ENCODE assay signal across 2 cellular contexts in genomic region chr12:89347325-89347829, GRCh38.
TF ChIP-seq lines count a peak whose summit lies in the region.

No MANE protein-coding gene starts in this region.

TF ChIP-seq in HepG2, 621 proteins besides CTCF, POLR2A, EP300 and RAD21 (continues in another document):
- peak; percentile 7; the same call in 1 of the 2 replicates for TF ChIP-seq KAT8 (CRISPR knock-in tag; IDR thresholded peaks at IDR 0.05)
- peak; percentile 14 for TF ChIP-seq POLR2G (IDR thresholded peaks at IDR 0.05; ENCODE audit: low read depth, low read length)
- 0 out of 2 replicates have a peak, but pooled peaks have one; percentile 32 for TF ChIP-seq MXD4 (CRISPR knock-in tag; IDR thresholded peaks at IDR 0.05)
- TF ChIP-seq ZHX2 (IDR thresholded peaks at IDR 0.05; ENCODE audit: low read depth) = no peak
- TF ChIP-seq ZHX2 (CRISPR knock-in tag; IDR thresholded peaks at IDR 0.05; ENCODE audit: borderline replicate concordance) = 0 out of 2 replicates have a peak, but pooled peaks have one; percentile 29
- peak; percentile 91 for TF ChIP-seq RBFOX2 (IDR thresholded peaks at IDR 0.05; ENCODE audit: low read depth, low read length)
- TF ChIP-seq RBM22 (optimal IDR thresholded peaks at IDR 0.05; ENCODE audit: low read length) = peak; percentile 83
- no peak for TF ChIP-seq GLI4 (CRISPR knock-in tag; IDR thresholded peaks at IDR 0.05; ENCODE audit: borderline replicate concordance)
- TF ChIP-seq POLR2AphosphoS2 (IDR thresholded peaks at IDR 0.05; ENCODE audit: low read depth, low read length) = 0 out of 2 replicates have a peak, but pooled peaks have one; percentile 56
- peak; percentile 44 for TF ChIP-seq TEAD3 (CRISPR knock-in tag; optimal IDR thresholded peaks at IDR 0.05; ENCODE audit: borderline replicate concordance)
- TF ChIP-seq KAT7 (CRISPR knock-in tag; IDR thresholded peaks at IDR 0.05; ENCODE audit: borderline replicate concordance) = 0 out of 2 replicates have a peak, but pooled peaks have one; percentile 38
- peak; percentile 75 for TF ChIP-seq POLR2AphosphoS5 (IDR thresholded peaks at IDR 0.05; ENCODE audit: low read depth, low read length)
- peak; percentile 54; the same call in 1 of the 2 replicates for TF ChIP-seq AFF4 (CRISPR knock-in tag; IDR thresholded peaks at IDR 0.05)
- peak; percentile 99 for TF ChIP-seq ZC3H13 (CRISPR knock-in tag; IDR thresholded peaks at IDR 0.05)
- TF ChIP-seq PAF1 (CRISPR knock-in tag; IDR thresholded peaks at IDR 0.05) = peak; percentile 96
- 0 out of 2 replicates have a peak, but pooled peaks have one; percentile 26 for TF ChIP-seq ZNF766 (CRISPR knock-in tag; IDR thresholded peaks at IDR 0.05; ENCODE audit: borderline replicate concordance)
- no peak for TF ChIP-seq CBFB (CRISPR knock-in tag; IDR thresholded peaks at IDR 0.05)
- TF ChIP-seq KLF11 (CRISPR knock-in tag; IDR thresholded peaks at IDR 0.05) = no peak
- no peak for TF ChIP-seq RNF2 (conservative IDR thresholded peaks at IDR 0.05; ENCODE audit: low read depth)
- TF ChIP-seq MLX (CRISPR knock-in tag; IDR thresholded peaks at IDR 0.05) = no peak

TF ChIP-seq in GM12891, 5 proteins besides CTCF, POLR2A, EP300 and RAD21:
- TF ChIP-seq PAX5 (IDR thresholded peaks at IDR 0.05; ENCODE audit: insufficient read depth, low read length, severe bottlenecking) (no peak), POU2F2 (IDR thresholded peaks at IDR 0.05; ENCODE audit: low read depth, low read length) (no peak), SPI1 (IDR thresholded peaks at IDR 0.05; ENCODE audit: low read depth, low read length) (no peak), POLR2AphosphoS5 (IDR thresholded peaks at IDR 0.05; ENCODE audit: low read depth, low read length) (no peak), TAF1 (IDR thresholded peaks at IDR 0.05; ENCODE audit: low read depth, low read length) (no peak)
